ENCODE assay signal across 8 cellular contexts in the genomic region with DNA sequence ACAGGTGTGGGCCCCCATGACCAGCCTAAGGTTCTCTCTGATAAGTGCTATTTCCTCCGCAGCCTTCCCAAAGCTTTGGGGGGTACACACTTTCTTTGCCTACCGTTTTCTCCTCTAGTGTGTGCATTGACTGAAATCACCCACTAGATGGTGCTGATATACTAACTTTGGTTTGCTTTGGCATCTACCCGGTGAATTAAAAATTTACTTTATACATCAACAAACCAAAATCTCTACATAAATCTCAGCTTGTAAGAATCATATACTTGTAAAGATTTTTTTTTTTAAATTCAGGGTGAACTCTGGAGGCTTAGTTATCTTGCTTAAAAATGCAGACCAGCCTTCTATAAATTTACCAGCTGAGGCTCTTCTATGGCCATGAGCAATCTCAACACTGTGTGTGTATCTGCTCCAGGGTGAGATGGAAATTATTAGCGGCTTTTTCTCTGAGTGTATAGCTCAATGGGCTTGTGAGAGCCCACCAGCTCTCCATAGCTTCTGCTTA.
DNase-seq lines count a peak whose midpoint lies in the region; ATAC-seq and TF ChIP-seq lines count a peak whose summit lies in the region.

No MANE protein-coding gene starts in this region.

- no peak overlapping the region for H3K4me2 ChIP-seq in SU-DHL-6 (ENCODE audit: low read depth, low read length, poor library complexity, severe bottlenecking)
- no peak overlapping the region for H3K4me2 ChIP-seq in skeletal muscle satellite cell (ENCODE audit: low read length)

- in situ Hi-C loops in KBM-7 (cut with MboI; ENCODE audit: low pct_unique_long_range_greater_than_20kb, low sequenced_read_pairs), result no loop called here

- H3K4me3 ChIP-seq in SU-DHL-6 (ENCODE audit: insufficient read depth, low read length, poor library complexity, severe bottlenecking) (no peak overlapping the region), skeletal muscle satellite cell (ENCODE audit: low read length) (no peak overlapping the region)

- peaks cover 79% of the 10 kb centered on the region for H3K4me1 ChIP-seq in skeletal muscle satellite cell (ENCODE audit: control insufficient read depth, insufficient read depth, low read length)

- no peak overlapping the region for H3K9ac ChIP-seq in SU-DHL-6 (ENCODE audit: low read length)
- H3K9ac ChIP-seq in skeletal muscle satellite cell (ENCODE audit: low read depth, low read length), result peak overlapping the region; percentile 69

- H3F3A ChIP-seq in SU-DHL-6 (ENCODE audit: insufficient read depth), result no peaks in the 10 kb centered on the region

- DNase-seq in Right ventricle myocardium superior (no peak), Right ventricle myocardium inferior (ENCODE audit: missing footprints) (no peak), KBM-7 (peak; percentile 50), glomerular visceral epithelial cell (ENCODE audit: extremely low spot score) (peak; percentile 71)
- no peak for DNase-seq in stimulated activated CD4-positive, alpha-beta T cell treated with anti-CD3 and anti-CD28 coated beads, Interleukin-2, amount 100 ng/mL, for 48 hours

- no peaks in the 10 kb centered on the region for H3K27me3 ChIP-seq in SU-DHL-6 (ENCODE audit: low read length)
- H3K27me3 ChIP-seq in skeletal muscle satellite cell (ENCODE audit: control insufficient read depth, insufficient read depth, low read length), result no peaks in the 10 kb centered on the region

- no peaks in the 10 kb centered on the region for H4K20me1 ChIP-seq in SU-DHL-6 (ENCODE audit: low read depth, low read length)

- H3K9me2 ChIP-seq in SU-DHL-6 (replicated peaks; ENCODE audit: insufficient read depth, low read length), result no peaks in the 10 kb centered on the region

- H2AFZ ChIP-seq in SU-DHL-6 (ENCODE audit: low read depth, low read length, severe bottlenecking), result no peak overlapping the region

- no peak overlapping the region for H3K27ac ChIP-seq in SU-DHL-6 (ENCODE audit: low read depth, low read length)

- H3K79me2 ChIP-seq in SU-DHL-6 (ENCODE audit: insufficient read depth, low read length), result no peaks in the 10 kb centered on the region

- no peaks in the 10 kb centered on the region for H3K9me3 ChIP-seq in SU-DHL-6 (ENCODE audit: insufficient read depth, low read length)
- H3K9me3 ChIP-seq in skeletal muscle satellite cell (replicated peaks; ENCODE audit: low read length), result no peaks in the 10 kb centered on the region

- peak; percentile 64 for TF ChIP-seq CTCF in SU-DHL-6 (IDR thresholded peaks at IDR 0.05; ENCODE audit: insufficient read depth, low read length, poor library complexity, severe bottlenecking)

- intact Hi-C loops in Right ventricle myocardium superior (cut with DNase I) (loop anchor here (5.0 to 10.0 kb wide), 2 partner anchors 1069 to 1271 kb away; no protein-coding TSS in a partner anchor), Right ventricle myocardium inferior (cut with DNase I) (loop anchor here (2.0 to 10.0 kb wide), 5 partner anchors 291 to 1269 kb away; no protein-coding TSS in a partner anchor)

- ATAC-seq in Right ventricle myocardium superior (ENCODE audit: poor library complexity) (peak; percentile 62), Right ventricle myocardium inferior (no peak), HG02759 (IDR thresholded peaks at IDR 0.05; ENCODE audit: unreplicated experiment) (no peak)

- H3K36me3 ChIP-seq in SU-DHL-6 (ENCODE audit: low read length) (no peaks in the 10 kb centered on the region), skeletal muscle satellite cell (ENCODE audit: insufficient read depth, low read length) (no peaks in the 10 kb centered on the region)

Comparison
In these comparisons a context has a peak if more than half of its experiments do, and no peak if none do; other contexts are left out.
1. DNase-seq: peak in KBM-7 (single experiment) and glomerular visceral epithelial cell (single experiment); none in Right ventricle myocardium superior (single experiment), Right ventricle myocardium inferior (single experiment) and stimulated activated CD4-positive, alpha-beta T cell treated with anti-CD3 and anti-CD28 coated beads, Interleukin-2, amount 100 ng/mL, for 48 hours (0 of 2).